ENCODE assay signal across 32 cellular contexts in genomic region chr13:24717217-24717616, GRCh38. TPM values are rescaled to one million over a fixed set of nuclear protein-coding genes. Genes with fewer than 3 reads are reported as not detected.
DNase-seq lines count a peak whose midpoint lies in the region; ATAC-seq, FAIRE-seq and TF ChIP-seq lines count a peak whose summit lies in the region.
"Had no signal": no experiment of that assay in that cellular context is flagged by ENCODE, and none has a peak within 500 bp of the region (broad histone marks: within the 10 kb centered on the region; RNA-seq: fewer than 3 reads in every experiment).

No MANE protein-coding gene starts in this region.

- CTCF ChIA-PET in H1 (lab: Charles Lee; ENCODE audit: partially characterized antibody), result interaction anchor here (0.7 to 8.8 kb wide), 9 partner anchors 9 to 268 kb away, joined by 3 to 95 read pairs (median 5); no protein-coding TSS in a partner anchor
- CTCF ChIA-PET in HepG2 (lab: Yijun Ruan, JAX; ENCODE audit: low intra/inter-chr PET ratio, low total read pairs), result no interaction called here
- CTCF ChIA-PET in GM10248 (lab: Yijun Ruan, JAX), result interaction anchor here (1.2 kb wide), 1 partner anchor 23 kb away, joined by 3 read pairs; no protein-coding TSS in a partner anchor

- H3K4me3 ChIP-seq in H1 (ENCODE audit: extremely low read depth in 1 of 4, insufficient read depth in 2 of 4, low read depth in 3 of 4, low read length in 4 of 4), result no peak overlapping the region
- H3K4me3 ChIP-seq in HepG2 (replicated peaks in 1 of 3; ENCODE audit: insufficient read depth in 1 of 3, low read depth in 2 of 3, low read length in 3 of 3), result no peak overlapping the region
- H3K4me3 ChIP-seq in hepatocyte, result no peak overlapping the region
- H3K4me3 ChIP-seq: BLaER1 had no signal

- no peaks in the 10 kb centered on the region; a peak in 1 of 7 replicates for H3K36me3 Mint-ChIP-seq in H9 (ENCODE audit: insufficient read depth in 1 of 3, low read depth in 3 of 3)
- H3K36me3 Mint-ChIP-seq: CD14-positive monocyte; CD4-positive, alpha-beta memory T cell; CD4-positive, CD25-positive, alpha-beta regulatory T cell; CD8-positive, alpha-beta memory T cell had no signal

- POLR2A ChIA-PET in H1 (lab: Charles Lee; ENCODE audit: partially characterized antibody) (interaction anchor here (2.4 kb wide), 1 partner anchor 9 kb away, joined by 6 read pairs; no protein-coding TSS in a partner anchor), HepG2 (lab: Yijun Ruan, JAX) (no interaction called here), GM10248 (lab: Yijun Ruan, JAX) (no interaction called here)

- intact Hi-C loops in HepG2 (cut with micrococcal nuclease; ENCODE audit: unreplicated experiment), result no loop called here

- no peak overlapping the region for H3K9ac ChIP-seq in H9 (ENCODE audit: extremely low read depth, insufficient read length, low read length)
- H3K9ac ChIP-seq in H1 (replicated peaks in 1 of 4; ENCODE audit: extremely low read depth in 1 of 4, low read depth in 3 of 4, low read length in 3 of 4), result no peak overlapping the region
- H3K9ac ChIP-seq in HepG2 (ENCODE audit: insufficient read depth, low read depth, low read length), result no peak overlapping the region
- H3K9ac ChIP-seq: BLaER1 had no signal

- H3K79me1 ChIP-seq in H9 (ENCODE audit: insufficient read depth, low read depth, low read length, poor library complexity, severe bottlenecking) (no peaks in the 10 kb centered on the region), H1 (ENCODE audit: low read depth, low read length) (no peaks in the 10 kb centered on the region)

- in situ Hi-C loops in HepG2 (cut with HindIII; ENCODE audit: extremely low pct_ligation_motif_present, low pct_unique_long_range_greater_than_20kb), result no loop called here

- H4K20me1 ChIP-seq in H9 (ENCODE audit: control insufficient read depth, insufficient read depth, insufficient read length) (no peaks in the 10 kb centered on the region), H1 (replicated peaks in 1 of 2; ENCODE audit: control insufficient read depth in 1 of 2, insufficient read depth in 2 of 2, low read length in 2 of 2) (no peaks in the 10 kb centered on the region), HepG2 (ENCODE audit: insufficient read depth, low read length) (no peaks in the 10 kb centered on the region), hepatocyte (ENCODE audit: insufficient read depth, poor library complexity, severe bottlenecking) (no peaks in the 10 kb centered on the region)
- H4K20me1 ChIP-seq: BLaER1 had no signal

- peaks cover 6% of the 10 kb centered on the region for H3K23me2 ChIP-seq in H9 (ENCODE audit: insufficient read length, low read depth, low read length, poor library complexity, severe bottlenecking)
- no peaks in the 10 kb centered on the region; the same call in 1 of the 2 replicates for H3K23me2 ChIP-seq in H1 (ENCODE audit: low read depth, low read length)

- no peak overlapping the region for H3K56ac ChIP-seq in H9 (ENCODE audit: insufficient read length, low read depth, low read length)
- no peak overlapping the region for H3K56ac ChIP-seq in H1 (replicated peaks; ENCODE audit: insufficient read length, low read depth, low read length)

- H3K4me2 ChIP-seq in H9 (ENCODE audit: insufficient read depth, insufficient read length, low read length) (no peak overlapping the region), H1 (ENCODE audit: insufficient read depth in 1 of 2, low read depth in 2 of 2, low read length in 2 of 2) (no peak overlapping the region; a peak in 1 of 4 replicates), HepG2 (ENCODE audit: low read depth, low read length) (no peak overlapping the region), hepatocyte (no peak overlapping the region)
- H3K4me2 ChIP-seq: BLaER1 had no signal

- no peak overlapping the region for H2BK20ac ChIP-seq in H9 (ENCODE audit: low read depth, low read length, poor library complexity, severe bottlenecking)
- 0 out of 2 replicates have a peak overlapping the region, but pooled peaks have one; percentile 82 for H2BK20ac ChIP-seq in H1 (ENCODE audit: low read length)

- FAIRE-seq in H1 (lab: Jason Lieb, UNC) (no peak), HepG2 (lab: Jason Lieb, UNC) (no peak)
- FAIRE-seq: A204.1, GM12891, GM19239 had no signal

- H4K91ac ChIP-seq in H9 (ENCODE audit: insufficient read length, low read depth, low read length), result no peak overlapping the region
- no peak overlapping the region for H4K91ac ChIP-seq in H1 (replicated peaks; ENCODE audit: insufficient read length, low read length)

- no peaks in the 10 kb centered on the region for H3K9me3 Mint-ChIP-seq in H9
- H3K9me3 Mint-ChIP-seq: CD8-positive, alpha-beta memory T cell had no signal

- TF ChIP-seq POLR2A in H1 (IDR thresholded peaks at IDR 0.05; ENCODE audit: control extremely low read depth in 1 of 2, low read depth in 2 of 2, low read length in 2 of 2) (no peak), HepG2 (IDR thresholded peaks at IDR 0.05; ENCODE audit: insufficient read depth in 1 of 2, low read depth in 2 of 2, low read length in 2 of 2) (no peak)

- TF ChIP-seq EP300 in H1 (IDR thresholded peaks at IDR 0.05; ENCODE audit: borderline replicate concordance in 1 of 2, low read depth in 2 of 2, low read length in 2 of 2) (no peak), HepG2 (IDR thresholded peaks at IDR 0.05; ENCODE audit: low read depth in 2 of 2, low read length in 2 of 2) (no peak), HepG2 (CRISPR knock-in tag; IDR thresholded peaks at IDR 0.05; ENCODE audit: borderline replicate concordance) (no peak)

- no peak overlapping the region for H3K4me3 Mint-ChIP-seq in H9
- H3K4me3 Mint-ChIP-seq: CD14-positive monocyte; CD4-positive, alpha-beta memory T cell; CD4-positive, CD25-positive, alpha-beta regulatory T cell; CD8-positive, alpha-beta memory T cell had no signal

- H4K5ac ChIP-seq in H9 (ENCODE audit: insufficient read length, low read depth, low read length) (no peak overlapping the region), H1 (ENCODE audit: insufficient read length, low read depth, low read length) (no peak overlapping the region)

- TF ChIP-seq CTCF in H9 (conservative IDR thresholded peaks at IDR 0.05) (no peak), H1 (IDR thresholded peaks at IDR 0.05; ENCODE audit: control extremely low read depth in 1 of 3, insufficient read depth in 1 of 3, low read depth in 1 of 3, low read length in 3 of 3) (no peak), HepG2 (CRISPR knock-in tag; IDR thresholded peaks at IDR 0.05) (no peak), GM10248 (IDR thresholded peaks at IDR 0.05; ENCODE audit: control extremely low read depth, extremely low read depth, low read depth, missing control alignments) (no peak), hepatocyte (IDR thresholded peaks at IDR 0.05; ENCODE audit: poor library complexity) (no peak)

- no peaks in the 10 kb centered on the region for H3K9me3 ChIP-seq in H9 (ENCODE audit: control insufficient read depth, low read depth, low read length)
- no peaks in the 10 kb centered on the region for H3K9me3 ChIP-seq in H1 (ENCODE audit: insufficient read depth in 2 of 2, low read depth in 1 of 2, low read length in 1 of 2)
- H3K9me3 ChIP-seq in HepG2 (ENCODE audit: low read length), result no peaks in the 10 kb centered on the region
- H3K9me3 ChIP-seq in hepatocyte (ENCODE audit: low read depth), result no peaks in the 10 kb centered on the region
- H3K9me3 ChIP-seq: BE2C, BLaER1 had no signal

- H3K36me3 ChIP-seq in H1 (ENCODE audit: control insufficient read depth in 2 of 4, insufficient read depth in 4 of 4, low read length in 3 of 4), result no peaks in the 10 kb centered on the region
- no peaks in the 10 kb centered on the region for H3K36me3 ChIP-seq in HepG2 (replicated peaks in 1 of 2; ENCODE audit: control insufficient read depth in 1 of 2, insufficient read depth in 2 of 2, low read length in 2 of 2)
- no peaks in the 10 kb centered on the region for H3K36me3 ChIP-seq in hepatocyte (replicated peaks; ENCODE audit: insufficient read depth, low read depth)
- H3K36me3 ChIP-seq: BE2C, BLaER1 had no signal

- H2AFZ ChIP-seq in H9 (ENCODE audit: low read length) (no peak overlapping the region), H1 (ENCODE audit: low read length) (no peak overlapping the region), HepG2 (ENCODE audit: low read length) (no peak overlapping the region), hepatocyte (no peak overlapping the region)

- no CpG with 5 or more reads among the region's 4 CpGs for WGBS in H9 (ENCODE audit: extremely low coverage, insufficient read length, low lambda C conversion rate)
- 85% methylated on average over 4 of the region's 4 CpGs; no CpG with 5 or more reads in 1 of the 2 experiments for WGBS in H1 (ENCODE audit: extremely low coverage in 1 of 2, insufficient coverage in 1 of 2, insufficient read length in 1 of 2, insufficient replicate concordance in 2 of 2, low coverage in 1 of 2, low lambda C conversion rate in 2 of 2, missing lambda C conversion rate in 1 of 2), 2 experiments
- WGBS in HepG2 (ENCODE audit: low lambda C conversion rate), result 4% methylated on average over 4 of the region's 4 CpGs
- 85% methylated on average over 4 of the region's 4 CpGs for WGBS in hepatocyte (ENCODE audit: low lambda C conversion rate, missing lambda C conversion rate)

- H2BK15ac ChIP-seq in H9 (ENCODE audit: low read depth, low read length) (no peak overlapping the region), H1 (ENCODE audit: low read length) (peak overlapping the region; percentile 98)

- H3T11ph ChIP-seq in H9 (ENCODE audit: low read length), result no peak overlapping the region

- H3K14ac ChIP-seq in H9 (ENCODE audit: insufficient read depth, low read length) (no peak overlapping the region), H1 (ENCODE audit: insufficient read length) (no peak overlapping the region)

- H4K8ac ChIP-seq in H9 (replicated peaks; ENCODE audit: insufficient read length, low read depth, low read length), result no peak overlapping the region
- no peak overlapping the region for H4K8ac ChIP-seq in H1 (ENCODE audit: extremely low read depth, insufficient read depth, low read length)

- H3K23ac ChIP-seq in H9 (ENCODE audit: insufficient read length, low read depth, low read length) (no peak overlapping the region), H1 (ENCODE audit: insufficient read length) (no peak overlapping the region)

- H2AK5ac ChIP-seq in H9 (ENCODE audit: insufficient read length, low read length) (no peak overlapping the region), H1 (ENCODE audit: low read depth, low read length) (peak overlapping the region; percentile 54; the same call in 1 of the 2 replicates)

- no TSS peak for BruUV-seq in HepG2 (replicated peaks; lab: Mats Ljungman, UMichigan)

- no peaks in the 10 kb centered on the region; the same call in none of the 2 replicates for H3K27me3 Mint-ChIP-seq in H9 (ENCODE audit: low read depth)

- H3K4ac ChIP-seq in H9 (ENCODE audit: low read depth, low read length) (no peak overlapping the region), H1 (replicated peaks; ENCODE audit: insufficient read length, low read depth, low read length) (no peak overlapping the region)

- H3K27ac ChIP-seq in H9 (ENCODE audit: insufficient read length, low read depth, low read length) (no peak overlapping the region), H1 (ENCODE audit: low read depth, low read length) (no peak overlapping the region), HepG2 (ENCODE audit: extremely low read length, insufficient read depth, low read length) (no peak overlapping the region), hepatocyte (no peak overlapping the region)
- H3K27ac ChIP-seq: BLaER1 had no signal

- H2BK5ac ChIP-seq in H9 (ENCODE audit: insufficient read length, low read length), result no peak overlapping the region
- H2BK5ac ChIP-seq in H1 (ENCODE audit: low read depth, low read length), result 0 out of 2 replicates have a peak overlapping the region, but pooled peaks have one; percentile 21

- H3K27ac Mint-ChIP-seq in H9, result peak overlapping the region in 1 of 3 experiments; percentile 44; a peak in 1 of 7 replicates
- H3K27ac Mint-ChIP-seq: CD4-positive, alpha-beta memory T cell; CD4-positive, CD25-positive, alpha-beta regulatory T cell; CD8-positive, alpha-beta memory T cell had no signal

- no peaks in the 10 kb centered on the region for H3K9me2 ChIP-seq in hepatocyte (replicated peaks; ENCODE audit: insufficient read depth)

- H2BK12ac ChIP-seq in H9 (ENCODE audit: insufficient read length, low read depth, low read length) (peak overlapping the region; percentile 15), H1 (ENCODE audit: low read depth, low read length) (peak overlapping the region; percentile 35; the same call in 1 of the 2 replicates)

- H3K79me2 ChIP-seq in H9 (ENCODE audit: insufficient read depth, low read length) (no peaks in the 10 kb centered on the region), H1 (ENCODE audit: control insufficient read depth in 1 of 2, insufficient read depth in 2 of 2, low read length in 2 of 2) (no peaks in the 10 kb centered on the region), HepG2 (ENCODE audit: insufficient read depth, low read length) (no peaks in the 10 kb centered on the region), hepatocyte (no peaks in the 10 kb centered on the region)

- TF ChIP-seq RAD21 in H1 (IDR thresholded peaks at IDR 0.05 in 1 of 2, conservative IDR thresholded peaks at IDR 0.05 in 1 of 2; ENCODE audit: low read depth in 2 of 2, low read length in 2 of 2), result no peak
- no peak for TF ChIP-seq RAD21 in HepG2 (CRISPR knock-in tag; IDR thresholded peaks at IDR 0.05)

- ATAC-seq in HepG2 (no peak), GM21786 (IDR thresholded peaks at IDR 0.05; ENCODE audit: unreplicated experiment) (no peak)

- H3K4me1 ChIP-seq in H9 (ENCODE audit: insufficient read depth, low read length), result no peaks in the 10 kb centered on the region
- peaks cover 0 to 7% (median 4%) of the 10 kb centered on the region in 4 experiments; a peak in 4 of 7 replicates for H3K4me1 ChIP-seq in H1 (replicated peaks in 1 of 4; ENCODE audit: control insufficient read depth in 3 of 4, insufficient read depth in 4 of 4, low read length in 3 of 4)
- no peaks in the 10 kb centered on the region for H3K4me1 ChIP-seq in HepG2 (ENCODE audit: insufficient read depth, low read length)
- H3K4me1 ChIP-seq in hepatocyte (ENCODE audit: insufficient read depth), result no peaks in the 10 kb centered on the region
- H3K4me1 ChIP-seq: BE2C, BLaER1 had no signal

- H3K27me3 ChIP-seq in H9 (ENCODE audit: insufficient read depth, low read length) (no peaks in the 10 kb centered on the region), H1 (replicated peaks in 1 of 4; ENCODE audit: control insufficient read depth in 3 of 4, extremely low read depth in 1 of 4, insufficient read depth in 3 of 4, low read length in 3 of 4) (no peaks in the 10 kb centered on the region), HepG2 (ENCODE audit: control insufficient read depth in 1 of 2, insufficient read depth in 2 of 2, low read length in 2 of 2) (peaks cover 3 to 24% of the 10 kb centered on the region in 2 experiments; a peak in 3 of 5 replicates), hepatocyte (no peaks in the 10 kb centered on the region)
- H3K27me3 ChIP-seq: BE2C, BLaER1 had no signal

- DNase-seq in H9, result no peak
- DNase-seq in H1 (ENCODE audit: low read depth in 1 of 2, low spot score in 2 of 2), result no peak
- no peak for DNase-seq in HepG2 (ENCODE audit: low spot score)
- DNase-seq in mesenteric fat pad (ENCODE audit: low spot score), result peak; percentile 39
- no peak for DNase-seq in GM10248 (ENCODE audit: extremely low spot score)
- DNase-seq in Kasumi-1 (lab: John Stamatoyannopoulos, UW), result no peak
- DNase-seq in hepatocyte (ENCODE audit: low spot score), result no peak
- DNase-seq: 8988T; ACHN; BE2C; C1 segment of cervical spinal cord; CD4-positive, alpha-beta memory T cell; CD4-positive, CD25-positive, alpha-beta regulatory T cell; CD8-positive, alpha-beta memory T cell; COR-L47; DMS 273 treated with DMSO at 0.1 percent for 48 hours; DMS153; DMS53; DMS79; DND-41; EL; GDM1 had no signal

- no peak overlapping the region for H2BK120ac ChIP-seq in H9 (ENCODE audit: low read depth, low read length, poor library complexity, severe bottlenecking)
- no peak overlapping the region for H2BK120ac ChIP-seq in H1 (replicated peaks; ENCODE audit: low read depth, low read length)

- H3K18ac ChIP-seq in H9 (ENCODE audit: insufficient read length, low read depth, low read length), result no peak overlapping the region
- no peak overlapping the region; the same call in 1 of the 2 replicates for H3K18ac ChIP-seq in H1 (ENCODE audit: extremely low read depth, low read length)

- H3K4me1 Mint-ChIP-seq in H9, result peaks cover 14 to 21% of the 10 kb centered on the region in 2 experiments
- H3K4me1 Mint-ChIP-seq: CD4-positive, alpha-beta memory T cell; CD8-positive, alpha-beta memory T cell had no signal

RNA-seq across cellular contexts. Expression of gene ATP12A, which starts 37.0 kb away (rescaled TPM):
- 0.79 and 0.94 TPM in 2 replicates for total RNA-seq in H9 (2021)
- 0.80 and 0.84 TPM in 2 replicates for total RNA-seq in H1 (2021; fragmentation: NEBNext Ultra II Directional; extraction: Animal tissue kit (Norgen Biotek cat#: 25700))
- polyA plus RNA-seq in H1 (2011; rRNA removed), result 1.3 TPM in 2 replicates
- polyA plus RNA-seq in H1 (2011; cell fraction: cytosol; rRNA removed), result 1.4 TPM
- 1.6 TPM for polyA plus RNA-seq in H1 (2011; cell fraction: nucleus; rRNA removed)
- polyA plus RNA-seq in H1 (2012, experiment 1 of 2), result 1.1 to 1.4 TPM (median 1.2 TPM) in 4 replicates
- 0.34 TPM for polyA plus RNA-seq in H1 (2012, experiment 2 of 2)
- 1.6 TPM for polyA plus RNA-seq in H1 (2013, experiment 1 of 2)
- 1.4 TPM for polyA plus RNA-seq in H1 (2013, experiment 2 of 2)
- 2.9 and 3.0 TPM in 2 replicates for polyA minus RNA-seq in H1 (2011; rRNA and poly(A)+ RNA removed)
- 1.7 TPM for polyA minus RNA-seq in H1 (2011; cell fraction: cytosol; rRNA and poly(A)+ RNA removed)
- polyA minus RNA-seq in H1 (2011; cell fraction: nucleus; rRNA and poly(A)+ RNA removed), result 1.1 TPM
- total RNA-seq in HepG2 (2016; rRNA removed; fragmentation: Illumina TruSeq; extraction: Trizol), result not detected in 2 replicates
- total RNA-seq in HepG2 (2016; cell fraction: cytosol; rRNA removed; fragmentation: Illumina TruSeq; extraction: Trizol; ENCODE audit: low read depth), result not detected in 2 replicates
- not detected in 2 replicates for total RNA-seq in HepG2 (2016; cell fraction: insoluble cytoplasmic fraction; rRNA removed; fragmentation: Illumina TruSeq; extraction: Trizol)
- not detected in 2 replicates for total RNA-seq in HepG2 (2016; cell fraction: membrane; rRNA removed; fragmentation: Illumina TruSeq; extraction: Trizol)
- not detected in 2 replicates for total RNA-seq in HepG2 (2016; cell fraction: nucleus; rRNA removed; fragmentation: Illumina TruSeq; extraction: Trizol)
- polyA plus RNA-seq in HepG2 (2011; rRNA removed), result not detected in 2 replicates
- polyA plus RNA-seq in HepG2 (2011; cell fraction: cytosol; rRNA removed), result not detected in 2 replicates
- polyA plus RNA-seq in HepG2 (2011; cell fraction: nucleus; rRNA removed), result not detected in 2 replicates
- not detected in 2 replicates for polyA plus RNA-seq in HepG2 (2012)
- not detected in 2 replicates for polyA plus RNA-seq in HepG2 (2016; cell fraction: cytosol; fragmentation: Illumina TruSeq; extraction: Trizol; ENCODE audit: low read depth)
- not detected in 2 replicates for polyA plus RNA-seq in HepG2 (2016; cell fraction: insoluble cytoplasmic fraction; fragmentation: Illumina TruSeq; extraction: Trizol; ENCODE audit: low read depth)
- not detected in 2 replicates for polyA plus RNA-seq in HepG2 (2016; cell fraction: membrane; fragmentation: Illumina TruSeq; extraction: Trizol; ENCODE audit: low read depth)
- not detected in 2 replicates for polyA plus RNA-seq in HepG2 (2016; cell fraction: nucleus; fragmentation: Illumina TruSeq; extraction: Trizol; ENCODE audit: insufficient read depth, low read depth)
- not detected in 2 replicates for polyA minus RNA-seq in HepG2 (2011; rRNA and poly(A)+ RNA removed; ENCODE audit: low replicate concordance)
- polyA minus RNA-seq in HepG2 (2011; cell fraction: cytosol; rRNA and poly(A)+ RNA removed), result not detected in 2 replicates
- polyA minus RNA-seq in HepG2 (2011; cell fraction: nucleus; rRNA and poly(A)+ RNA removed), result not detected in 2 replicates
- not detected for total RNA-seq in mesenteric fat pad
- total RNA-seq in hepatocyte, result 0.07 TPM in 1 of 2 replicates, not detected in the other
- 0.31 TPM in 1 of 2 replicates, not detected in the other for polyA plus RNA-seq in hepatocyte
- total RNA-seq: CD4-positive, alpha-beta memory T cell; G401 had no signal
- polyA plus RNA-seq: AG04450; CD14-positive monocyte; CD4-positive, alpha-beta memory T cell; CD8-positive, alpha-beta memory T cell had no signal

RNA-seq across cellular contexts. Expression of gene RNF17, which starts 46.8 kb away (rescaled TPM):
- total RNA-seq in H9 (2021), result not detected in 2 replicates
- not detected in 2 replicates for total RNA-seq in H1 (2021; fragmentation: NEBNext Ultra II Directional; extraction: Animal tissue kit (Norgen Biotek cat#: 25700))
- polyA plus RNA-seq in H1 (2011; rRNA removed), result not detected in 2 replicates
- polyA plus RNA-seq in H1 (2011; cell fraction: cytosol; rRNA removed), result not detected
- not detected for polyA plus RNA-seq in H1 (2011; cell fraction: nucleus; rRNA removed)
- polyA plus RNA-seq in H1 (2012, experiment 1 of 2), result not detected in 4 replicates
- not detected for polyA plus RNA-seq in H1 (2012, experiment 2 of 2)
- not detected for polyA plus RNA-seq in H1 (2013, experiment 1 of 2)
- polyA plus RNA-seq in H1 (2013, experiment 2 of 2), result not detected
- polyA minus RNA-seq in H1 (2011; rRNA and poly(A)+ RNA removed), result 0.15 TPM in 1 of 2 replicates, not detected in the other
- polyA minus RNA-seq in H1 (2011; cell fraction: cytosol; rRNA and poly(A)+ RNA removed), result not detected
- not detected for polyA minus RNA-seq in H1 (2011; cell fraction: nucleus; rRNA and poly(A)+ RNA removed)
- total RNA-seq in HepG2 (2016; rRNA removed; fragmentation: Illumina TruSeq; extraction: Trizol), result not detected in 2 replicates
- not detected in 2 replicates for total RNA-seq in HepG2 (2016; cell fraction: cytosol; rRNA removed; fragmentation: Illumina TruSeq; extraction: Trizol; ENCODE audit: low read depth)
- total RNA-seq in HepG2 (2016; cell fraction: insoluble cytoplasmic fraction; rRNA removed; fragmentation: Illumina TruSeq; extraction: Trizol), result not detected in 2 replicates
- total RNA-seq in HepG2 (2016; cell fraction: membrane; rRNA removed; fragmentation: Illumina TruSeq; extraction: Trizol), result not detected in 2 replicates
- not detected in 2 replicates for total RNA-seq in HepG2 (2016; cell fraction: nucleus; rRNA removed; fragmentation: Illumina TruSeq; extraction: Trizol)
- not detected in 2 replicates for polyA plus RNA-seq in HepG2 (2011; rRNA removed)
- polyA plus RNA-seq in HepG2 (2011; cell fraction: cytosol; rRNA removed), result not detected in 2 replicates
- not detected in 2 replicates for polyA plus RNA-seq in HepG2 (2011; cell fraction: nucleus; rRNA removed)
- not detected in 2 replicates for polyA plus RNA-seq in HepG2 (2012)
- not detected in 2 replicates for polyA plus RNA-seq in HepG2 (2016; cell fraction: cytosol; fragmentation: Illumina TruSeq; extraction: Trizol; ENCODE audit: low read depth)
- not detected in 2 replicates for polyA plus RNA-seq in HepG2 (2016; cell fraction: insoluble cytoplasmic fraction; fragmentation: Illumina TruSeq; extraction: Trizol; ENCODE audit: low read depth)
- polyA plus RNA-seq in HepG2 (2016; cell fraction: membrane; fragmentation: Illumina TruSeq; extraction: Trizol; ENCODE audit: low read depth), result not detected in 2 replicates
- polyA plus RNA-seq in HepG2 (2016; cell fraction: nucleus; fragmentation: Illumina TruSeq; extraction: Trizol; ENCODE audit: insufficient read depth, low read depth), result not detected in 2 replicates
- not detected in 2 replicates for polyA minus RNA-seq in HepG2 (2011; rRNA and poly(A)+ RNA removed; ENCODE audit: low replicate concordance)
- polyA minus RNA-seq in HepG2 (2011; cell fraction: cytosol; rRNA and poly(A)+ RNA removed), result not detected in 2 replicates
- not detected in 2 replicates for polyA minus RNA-seq in HepG2 (2011; cell fraction: nucleus; rRNA and poly(A)+ RNA removed)
- 0.58 TPM for total RNA-seq in mesenteric fat pad
- total RNA-seq in hepatocyte, result not detected in 2 replicates
- not detected in 2 replicates for polyA plus RNA-seq in hepatocyte
- total RNA-seq: A673; CD4-positive, alpha-beta memory T cell; CD4-positive, CD25-positive, alpha-beta regulatory T cell; CD8-positive, alpha-beta memory T cell; Daoy; G401 had no signal
- polyA plus RNA-seq: CD14-positive monocyte; CD8-positive, alpha-beta memory T cell had no signal
